In genomic region chr21:32278518-32279376, GRCh38 we compare ENCODE assay signal across 8 cellular contexts. TPM values are rescaled to one million over a fixed set of nuclear protein-coding genes. Genes with fewer than 3 reads are reported as not detected.
A peak's percentile ranks its signal among the peaks of the same experiment; 100 is the strongest.
DNase-seq lines count a peak whose midpoint lies in the region; ATAC-seq, FAIRE-seq and TF ChIP-seq lines count a peak whose summit lies in the region.

A gene with protein sequence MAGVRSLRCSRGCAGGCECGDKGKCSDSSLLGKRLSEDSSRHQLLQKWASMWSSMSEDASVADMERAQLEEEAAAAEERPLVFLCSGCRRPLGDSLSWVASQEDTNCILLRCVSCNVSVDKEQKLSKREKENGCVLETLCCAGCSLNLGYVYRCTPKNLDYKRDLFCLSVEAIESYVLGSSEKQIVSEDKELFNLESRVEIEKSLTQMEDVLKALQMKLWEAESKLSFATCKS (minus strand): TSS chr21:32279049. CDS start chr21:32279014, 35 bp downstream.

- BruUV-seq in OCI-LY7 (replicated peaks; lab: Mats Ljungman, UMichigan), result no TSS peak

- peaks cover 15% of the 10 kb centered on the region for H3K36me3 ChIP-seq in OCI-LY7 (ENCODE audit: insufficient read depth, low read length)

- TF ChIP-seq CTCF in D721Med (IDR thresholded peaks at IDR 0.05; ENCODE audit: insufficient read depth, missing control alignments) (no peak), OCI-LY7 (conservative IDR thresholded peaks at IDR 0.05; ENCODE audit: low read length) (0 out of 2 replicates have a peak, but pooled peaks have one; percentile 17)

- CTCF ChIA-PET in OCI-LY7 (lab: Charles Lee; ENCODE audit: unreplicated experiment), result interaction anchor here (0.6 kb wide), 1 partner anchor 327 kb away, joined by 9 read pairs; no protein-coding TSS in a partner anchor

- no peaks in the 10 kb centered on the region for H3K9me2 ChIP-seq in OCI-LY7 (ENCODE audit: insufficient read depth, low read length)

- ATAC-seq in GM21526 (IDR thresholded peaks at IDR 0.05; ENCODE audit: low FRiP score, unreplicated experiment), result peak; percentile 95

- H3K27me3 ChIP-seq in mononuclear cell (ENCODE audit: insufficient read depth, low read length), result no peaks in the 10 kb centered on the region

- H4K20me1 ChIP-seq in OCI-LY7 (ENCODE audit: insufficient read depth, low read length), result no peaks in the 10 kb centered on the region

- peak within 1 kb of the TSS; percentile 74 for H2AFZ ChIP-seq in OCI-LY7 (ENCODE audit: low read length)

- H3K79me2 ChIP-seq in OCI-LY7 (ENCODE audit: insufficient read depth, low read depth, low read length), result peaks cover 35% of the 10 kb centered on the region

- H3K27ac ChIP-seq in OCI-LY7 (ENCODE audit: low read depth, low read length, poor library complexity, severe bottlenecking), result peak within 1 kb of the TSS; percentile 80

- H3K4me1 ChIP-seq in OCI-LY7 (ENCODE audit: insufficient read depth, low read length, poor library complexity, severe bottlenecking) (peaks cover 23% of the 10 kb centered on the region), mononuclear cell (ENCODE audit: insufficient read depth, low read length) (peaks cover 18% of the 10 kb centered on the region)

- intact Hi-C loops in OCI-LY7 (cut with micrococcal nuclease; ENCODE audit: unreplicated experiment), result loop anchor here (2.0 to 5.0 kb wide), 5 partner anchors 114 to 546 kb away; partner anchors contain the start of genes CFAP298, SCAF4 and URB1

- POLR2A ChIA-PET in OCI-LY7 (lab: Charles Lee), result interaction anchor here (0.5 to 1.2 kb wide), 7 partner anchors 16 to 618 kb away, joined by 3 to 5 read pairs (median 4); no protein-coding TSS in a partner anchor

- H3K4me2 ChIP-seq in OCI-LY7 (ENCODE audit: low read length), result peak within 1 kb of the TSS; percentile 78

- no peaks in the 10 kb centered on the region for H3K9me3 ChIP-seq in OCI-LY7 (ENCODE audit: low read length)
- no peaks in the 10 kb centered on the region for H3K9me3 ChIP-seq in mononuclear cell (ENCODE audit: low read depth, low read length)

- FAIRE-seq in D721Med (lab: Jason Lieb, UNC), result no peak

- H3K4me3 ChIP-seq in OCI-LY7 (ENCODE audit: low read depth, low read length, poor library complexity, severe bottlenecking) (peak within 1 kb of the TSS; percentile 90), mononuclear cell (ENCODE audit: low read length) (peak within 1 kb of the TSS; percentile 83)

- DNase-seq in D721Med (ENCODE audit: insufficient read length, low spot score) (peak; percentile 66), HuH-7.5 (ENCODE audit: low spot score) (peak; percentile 62), OCI-LY7 (ENCODE audit: low spot score) (peak; percentile 94), activated T-cell treated with anti-CD3 and anti-CD28 coated beads for 1 hour (ENCODE audit: low read depth) (peak; percentile 97), epidermal melanocyte (ENCODE audit: insufficient read length, low spot score) (peak; percentile 84)
- peak; percentile 96 to 97 for DNase-seq in stimulated activated CD8-positive, alpha-beta memory T cell treated with anti-CD3 and anti-CD28 coated beads, Interleukin-4, amount 100 ng/mL, for 1 hour (ENCODE audit: low read depth in 2 of 2, low spot score in 1 of 2)

RNA-seq across cellular contexts. Expression of the gene that starts here (rescaled TPM):
- total RNA-seq in OCI-LY7 (2014; rRNA removed; shearing (Covaris generic)), result 25.2 and 31.7 TPM in 2 replicates
- total RNA-seq in OCI-LY7 (2022) (48.5 and 53.0 TPM in 2 replicates), mononuclear cell (3.1 TPM)

Comparison
In these comparisons a context has a peak if more than half of its experiments do, and no peak if none do; other contexts are left out.
1. Peak in every context shown above with its lines: DNase-seq, ATAC-seq, H3K4me3 ChIP-seq and H3K27ac ChIP-seq.